In genomic region chr5:33772276-33772990, GRCh38 we compare ENCODE assay signal across 17 cellular contexts.
DNase-seq lines count a peak whose midpoint lies in the region; ATAC-seq and TF ChIP-seq lines count a peak whose summit lies in the region.
"Had no signal": no experiment of that assay in that cellular context is flagged by ENCODE, and none has a peak within 500 bp of the region (broad histone marks: within the 10 kb centered on the region; RNA-seq: fewer than 3 reads in every experiment).

No MANE protein-coding gene starts in this region.

- POLR2A ChIA-PET in AG04449 (lab: Yijun Ruan, JAX) = no interaction called here

- H3K4me3 ChIP-seq in AG04449 (ENCODE audit: low read depth, low read length) (no peak overlapping the region), HFF-Myc (replicated peaks; ENCODE audit: low read depth, low read length) (no peak overlapping the region), astrocyte of the cerebellum (ENCODE audit: low read depth, low read length) (no peak overlapping the region)
- H3K4me3 ChIP-seq: colonic mucosa, skin epidermis had no signal

- peak; percentile 48 for ATAC-seq in left ventricle myocardium superior
- no peak for ATAC-seq in GM18498 (IDR thresholded peaks at IDR 0.05; ENCODE audit: unreplicated experiment)
- ATAC-seq: activated CD4-positive, CD25-positive, alpha-beta regulatory T cell treated with anti-CD3 and anti-CD28 coated beads, Interleukin-2, amount 50 U/mL, for 24 hours; T-cell had no signal

- CTCF ChIA-PET in AG04449 (lab: Yijun Ruan, JAX) = interaction anchor here (0.8 to 1.8 kb wide), 5 partner anchors 10 to 162 kb away, joined by 4 to 9 read pairs (median 5); no protein-coding TSS in a partner anchor

- DNase-seq in AG04449 (ENCODE audit: low read depth, low spot score) (peak; percentile 16), HFF-Myc (ENCODE audit: extremely low read depth, low read depth) (peak; percentile 66), astrocyte of the cerebellum (ENCODE audit: low read depth) (peak; percentile 40), left ventricle myocardium superior (no peak), UCSD-AML1 (lab: John Stamatoyannopoulos, UW; ENCODE audit: unreplicated experiment) (no peak), NCI-H748 (lab: John Stamatoyannopoulos, UW; ENCODE audit: unreplicated experiment) (no peak), NCI-H187 (lab: John Stamatoyannopoulos, UW) (no peak)
- DNase-seq: activated naive CD8-positive, alpha-beta T cell treated with anti-CD3 and anti-CD28 coated beads, Interleukin-2, amount 10 ng/mL, durations not matched to agents 7 days and 5 days; activated T-cell treated with anti-CD3 and anti-CD28 coated beads for 4 hours; colonic mucosa; NCI-H1436 treated with DMSO at 0.1 percent for 48 hours; NCI-H446 treated with DMSO at 0.1 percent for 48 hours; stimulated activated naive CD4-positive, alpha-beta T cell treated with Interleukin-2 at 50 U/mL for 16 hours; T-cell had no signal

- in situ Hi-C loops in astrocyte of the cerebellum (cut with HindIII; ENCODE audit: low sequenced_read_pairs) = no loop called here

- intact Hi-C loops in left ventricle myocardium superior (cut with micrococcal nuclease) = no loop called here

- TF ChIP-seq CTCF in AG04449 (IDR thresholded peaks at IDR 0.05; ENCODE audit: insufficient read depth, low read length, missing control alignments) (no peak), HFF-Myc (IDR thresholded peaks at IDR 0.05; ENCODE audit: low read depth, low read length, missing control alignments) (no peak), astrocyte of the cerebellum (IDR thresholded peaks at IDR 0.05; ENCODE audit: low read depth, low read length, missing control alignments) (no peak)

Comparison
In these comparisons a context has a peak if more than half of its experiments do, and no peak if none do; other contexts are left out.
1. DNase-seq: peak in AG04449 (single experiment), HFF-Myc (single experiment) and astrocyte of the cerebellum (single experiment); none in left ventricle myocardium superior (single experiment), UCSD-AML1 (single experiment), NCI-H748 (single experiment) and NCI-H187 (0 of 2).